In genomic region chr9:121807069-121807917, GRCh38 we compare ENCODE assay signal across 12 cellular contexts.
"Had no signal": no experiment of that assay in that cellular context is flagged by ENCODE, and none has a peak within 500 bp of the region (broad histone marks: within the 10 kb centered on the region; RNA-seq: fewer than 3 reads in every experiment).

No MANE protein-coding gene starts in this region.

- H3K4me3 ChIP-seq: ascending aorta, breast epithelium, left ventricle myocardium inferior, psoas muscle, right lobe of liver, transverse colon had no signal

- ATAC-seq: right lobe of liver had no signal

- H3K27me3 ChIP-seq: ascending aorta, breast epithelium, right lobe of liver, transverse colon had no signal

- DNase-seq: activated CD4-positive, alpha-beta T cell treated with anti-CD3 and anti-CD28 coated beads, Interleukin-2, amount 50 U/mL, for 48 hours; activated naive CD4-positive, alpha-beta T cell treated with anti-CD3 and anti-CD28 coated beads for 36 hours; erythroblast; hippocampal formation; kidney; left ventricle myocardium inferior; right lobe of liver; stimulated activated CD4-positive, alpha-beta T cell treated with anti-CD3 and anti-CD28 coated beads, Interleukin-2, amount 100 ng/mL, for 24 hours; transverse colon had no signal

- H3K36me3 ChIP-seq: ascending aorta, breast epithelium, left ventricle myocardium inferior, right lobe of liver, transverse colon had no signal

- H3K27ac ChIP-seq: ascending aorta, breast epithelium, left ventricle myocardium inferior, psoas muscle, right lobe of liver, transverse colon had no signal

- H3K4me1 ChIP-seq: ascending aorta, breast epithelium, left ventricle myocardium inferior, psoas muscle, transverse colon had no signal

- H3K9me3 ChIP-seq: right lobe of liver had no signal
